ENCODE assay signal across 10 cellular contexts in the genomic region with DNA sequence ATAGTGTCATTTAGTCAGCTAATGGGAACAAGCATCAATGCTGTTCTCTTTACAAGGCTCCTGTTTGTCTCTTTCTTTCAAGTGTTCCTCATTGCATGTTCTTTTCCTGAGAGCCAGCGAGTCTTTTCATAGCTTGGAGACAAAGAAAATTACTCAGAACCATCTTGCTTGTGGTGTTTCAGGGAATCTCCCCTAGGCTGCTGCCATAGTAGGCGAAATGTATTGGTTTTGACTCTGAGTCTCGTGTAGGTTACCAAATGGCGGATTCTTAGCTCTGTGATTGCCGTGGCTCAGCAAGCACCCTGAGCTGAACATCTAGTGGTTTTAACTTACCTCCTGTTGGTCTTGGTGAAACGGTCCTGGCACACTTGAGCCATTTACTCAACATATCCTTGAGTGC.
DNase-seq lines count a peak whose midpoint lies in the region; ATAC-seq and TF ChIP-seq lines count a peak whose summit lies in the region.
"Had no signal": no experiment of that assay in that cellular context is flagged by ENCODE, and none has a peak within 500 bp of the region (broad histone marks: within the 10 kb centered on the region; RNA-seq: fewer than 3 reads in every experiment).

No MANE protein-coding gene starts in this region.

- H3K9me3 Mint-ChIP-seq in activated naive CD8-positive, alpha-beta T cell treated with anti-CD3 and anti-CD28 coated beads, Interleukin-2, amount 50 U/mL, for 24 hours = no peaks in the 10 kb centered on the region
- H3K9me3 Mint-ChIP-seq: GM23338 had no signal

- H3K36me3 Mint-ChIP-seq in activated naive CD8-positive, alpha-beta T cell treated with anti-CD3 and anti-CD28 coated beads, Interleukin-2, amount 50 U/mL, for 24 hours (ENCODE audit: low read depth) = peaks cover 26% of the 10 kb centered on the region

- H3K27ac Mint-ChIP-seq in activated naive CD8-positive, alpha-beta T cell treated with anti-CD3 and anti-CD28 coated beads, Interleukin-2, amount 50 U/mL, for 24 hours = peak overlapping the region; percentile 80

- H3K4me1 Mint-ChIP-seq in activated naive CD8-positive, alpha-beta T cell treated with anti-CD3 and anti-CD28 coated beads, Interleukin-2, amount 50 U/mL, for 24 hours = peaks cover 71% of the 10 kb centered on the region
- H3K4me1 Mint-ChIP-seq: GM23338 had no signal

- ATAC-seq in GM18519 (IDR thresholded peaks at IDR 0.05; ENCODE audit: low FRiP score, unreplicated experiment) (peak; percentile 26), GM21360 (IDR thresholded peaks at IDR 0.05; ENCODE audit: unreplicated experiment) (peak; percentile 36), HG03095 (IDR thresholded peaks at IDR 0.05; ENCODE audit: unreplicated experiment) (peak; percentile 59)
- ATAC-seq in activated naive CD8-positive, alpha-beta T cell treated with anti-CD3 and anti-CD28 coated beads, Interleukin-2, amount 50 U/mL, for 24 hours = peak; percentile 64
- ATAC-seq: GM23338 had no signal

- TF ChIP-seq CTCF in BE2C (IDR thresholded peaks at IDR 0.05; ENCODE audit: low read depth, low read length) = no peak

- no peaks in the 10 kb centered on the region for H3K36me3 ChIP-seq in BE2C

- no peaks in the 10 kb centered on the region for H3K27me3 ChIP-seq in BE2C

- DNase-seq in activated naive CD8-positive, alpha-beta T cell treated with anti-CD3 and anti-CD28 coated beads, Interleukin-2, amount 50 U/mL, for 24 hours = peak; percentile 12
- DNase-seq in activated gamma-delta T cell treated with Interleukin-2 at 50 U/mL for 16 hours (no peak), NK-92 (lab: John Stamatoyannopoulos, UW; ENCODE audit: unreplicated experiment) (no peak), COLO829 (ENCODE audit: low spot score) (no peak), BE2C (no peak)
- DNase-seq: amniotic stem cell had no signal

- no peak overlapping the region for H3K4me3 ChIP-seq in BE2C (ENCODE audit: low read depth, low read length)
- H3K4me3 ChIP-seq: GM23338 had no signal

- H3K4me3 Mint-ChIP-seq in activated naive CD8-positive, alpha-beta T cell treated with anti-CD3 and anti-CD28 coated beads, Interleukin-2, amount 50 U/mL, for 24 hours = no peak overlapping the region
- H3K4me3 Mint-ChIP-seq: GM23338 had no signal

- H3K9me3 ChIP-seq in BE2C = no peaks in the 10 kb centered on the region

- no peaks in the 10 kb centered on the region for H3K27me3 Mint-ChIP-seq in activated naive CD8-positive, alpha-beta T cell treated with anti-CD3 and anti-CD28 coated beads, Interleukin-2, amount 50 U/mL, for 24 hours

- H3K4me1 ChIP-seq in BE2C = peaks cover 18% of the 10 kb centered on the region
